In the genomic region with DNA sequence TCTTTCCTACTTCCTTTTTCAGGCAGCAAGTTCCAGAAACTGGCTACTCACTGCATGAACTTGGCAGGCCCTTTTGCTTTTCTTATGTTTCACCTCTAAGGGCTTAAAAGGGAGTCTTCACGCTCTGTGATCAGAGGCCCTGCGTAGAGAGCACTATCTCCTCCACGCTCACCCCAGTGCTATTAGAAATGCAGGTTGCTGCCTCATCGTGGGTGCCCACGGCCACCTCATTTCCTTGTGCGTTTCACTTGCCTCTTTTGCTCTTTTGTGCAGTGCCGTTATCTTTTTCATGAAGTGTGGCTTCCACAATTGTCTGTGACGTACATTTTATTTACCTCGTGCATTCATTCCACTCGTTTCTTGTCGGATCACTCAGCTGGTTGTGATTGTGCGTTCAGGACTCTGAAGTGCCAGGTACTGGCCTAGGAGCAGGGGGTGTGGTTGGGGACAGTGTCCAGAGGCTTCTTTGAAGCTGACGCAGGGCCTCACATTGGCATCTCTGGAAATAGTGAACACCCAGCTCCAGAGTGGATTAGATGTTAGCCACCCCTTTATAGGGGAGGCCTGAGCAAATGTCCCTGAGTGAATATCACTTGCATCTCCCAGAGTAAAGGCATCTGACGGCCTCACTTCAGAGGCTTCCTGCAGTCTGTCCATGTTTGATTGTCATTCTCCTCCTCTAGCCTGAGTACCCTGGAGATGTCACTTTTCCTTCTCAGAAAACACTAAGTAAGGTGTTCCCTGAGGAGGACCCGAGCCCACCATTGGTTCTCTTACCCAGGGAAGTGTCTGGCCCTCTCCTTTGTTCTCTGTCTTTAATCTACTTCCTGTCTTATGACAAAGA, we compare ENCODE assay signal across 1 cellular context.
TF ChIP-seq lines count a peak whose summit lies in the region.

No MANE protein-coding gene starts in this region.

TF ChIP-seq in WTC11, 78 proteins besides CTCF, POLR2A, EP300 and RAD21 (continued from another document):
- TF ChIP-seq, protein P1, sequence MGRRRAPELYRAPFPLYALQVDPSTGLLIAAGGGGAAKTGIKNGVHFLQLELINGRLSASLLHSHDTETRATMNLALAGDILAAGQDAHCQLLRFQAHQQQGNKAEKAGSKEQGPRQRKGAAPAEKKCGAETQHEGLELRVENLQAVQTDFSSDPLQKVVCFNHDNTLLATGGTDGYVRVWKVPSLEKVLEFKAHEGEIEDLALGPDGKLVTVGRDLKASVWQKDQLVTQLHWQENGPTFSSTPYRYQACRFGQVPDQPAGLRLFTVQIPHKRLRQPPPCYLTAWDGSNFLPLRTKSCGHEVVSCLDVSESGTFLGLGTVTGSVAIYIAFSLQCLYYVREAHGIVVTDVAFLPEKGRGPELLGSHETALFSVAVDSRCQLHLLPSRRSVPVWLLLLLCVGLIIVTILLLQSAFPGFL (CRISPR knock-in tag; IDR thresholded peaks at IDR 0.05; ENCODE audit: borderline replicate concordance), result no peak
- TF ChIP-seq TEAD1 (CRISPR knock-in tag; IDR thresholded peaks at IDR 0.05) (no peak), GRHL2 (CRISPR knock-in tag; IDR thresholded peaks at IDR 0.05; ENCODE audit: insufficient replicate concordance, severe bottlenecking) (no peak), CREB1 (CRISPR knock-in tag; IDR thresholded peaks at IDR 0.05) (no peak), MXD4 (CRISPR knock-in tag; IDR thresholded peaks at IDR 0.05; ENCODE audit: borderline replicate concordance) (no peak), FOXJ3 (CRISPR knock-in tag; IDR thresholded peaks at IDR 0.05; ENCODE audit: borderline replicate concordance) (no peak), ZNF512 (CRISPR knock-in tag; IDR thresholded peaks at IDR 0.05; ENCODE audit: borderline replicate concordance) (no peak)
